ENCODE assay signal across 1 cellular context in genomic region chr10:73810358-73810734, GRCh38.
TF ChIP-seq lines count a peak whose summit lies in the region.

No MANE protein-coding gene starts in this region.

TF ChIP-seq in K562, 482 proteins besides CTCF, POLR2A, EP300 and RAD21 (continued from another document):
- TF ChIP-seq ZNF449 (CRISPR knock-in tag; IDR thresholded peaks at IDR 0.05), result peak; percentile 54; the same call in 1 of the 2 replicates
- no peak for TF ChIP-seq BRF1 (IDR thresholded peaks at IDR 0.05; ENCODE audit: borderline replicate concordance, extremely low read depth, insufficient read length)
TF ChIP-seq in K562: peak in this region for 27.
